ENCODE assay signal across 7 cellular contexts in the genomic region with DNA sequence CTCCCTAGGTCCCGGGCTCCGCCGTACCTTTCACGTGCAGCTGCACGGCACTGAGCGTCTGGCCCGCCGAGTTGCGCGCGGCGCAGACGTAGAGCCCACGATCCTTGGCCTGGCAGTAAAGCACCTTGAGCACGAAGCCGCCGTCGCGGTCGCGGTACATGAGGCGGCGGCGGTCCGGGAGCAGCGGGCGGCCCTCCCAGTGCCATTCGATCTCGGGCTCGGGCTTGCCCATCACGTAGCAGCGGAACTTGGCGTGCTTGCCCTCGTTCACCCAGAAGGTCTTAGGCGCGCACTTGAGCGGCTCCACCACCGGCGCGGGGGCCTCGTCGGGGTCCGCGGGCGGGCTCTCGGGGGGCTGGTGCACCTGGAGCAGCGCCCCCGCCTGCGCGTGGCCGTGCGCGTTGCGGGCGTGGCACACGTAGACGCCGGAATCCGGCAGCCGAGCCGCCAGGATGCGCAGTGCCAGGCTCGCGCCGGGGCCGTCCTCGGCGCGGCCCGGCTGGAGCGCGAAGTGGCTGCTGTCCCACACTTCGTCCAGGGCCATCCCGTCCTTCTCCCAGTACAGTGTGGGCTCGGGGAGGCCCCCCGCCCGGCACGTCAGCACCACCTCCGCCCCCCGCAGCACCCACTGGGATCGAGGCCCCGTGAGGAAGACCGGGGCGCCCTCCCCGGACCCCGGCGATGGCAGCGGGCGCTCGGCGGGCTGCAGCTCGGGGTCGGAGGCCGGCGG. TPM values are rescaled to one million over a fixed set of nuclear protein-coding genes. Genes with fewer than 3 reads are reported as not detected.
DNase-seq lines count a peak whose midpoint lies in the region; ATAC-seq, FAIRE-seq and TF ChIP-seq lines count a peak whose summit lies in the region.

No MANE protein-coding gene starts in this region.

- FAIRE-seq in H54 (lab: Jason Lieb, UNC): no peak

- CTCF ChIA-PET in RWPE1 (lab: Yijun Ruan, JAX): interaction anchor here (0.6 to 4.0 kb wide), 3 partner anchors 10 to 167 kb away, joined by 3 to 21 read pairs (median 3); no protein-coding TSS in a partner anchor

- no peaks in the 10 kb centered on the region for H3K36me3 Mint-ChIP-seq in naive thymus-derived CD8-positive, alpha-beta T cell

- POLR2A ChIA-PET in RWPE1 (lab: Yijun Ruan, JAX; ENCODE audit: low non-redundant PET): interaction anchor here (1.1 to 1.5 kb wide), 2 partner anchors 26 to 27 kb away, joined by 3 read pairs; a partner anchor contains a TSS
- POLR2A ChIA-PET in naive thymus-derived CD8-positive, alpha-beta T cell (lab: Charles Lee): interaction anchor here (0.5 to 0.6 kb wide), 2 partner anchors 30 to 52 kb away, joined by 3 read pairs; no protein-coding TSS in a partner anchor

- DNase-seq in H54 (ENCODE audit: insufficient read length, low spot score) (no peak), RWPE1 (ENCODE audit: low spot score) (peak; percentile 46), NCI-H1436 (lab: John Stamatoyannopoulos, UW) (no peak), SIG-M5 treated with dmso at 0.1 percent for 504 hours (lab: John Stamatoyannopoulos, UW; ENCODE audit: unreplicated experiment) (no peak), NCI-H446 treated with DMSO at 0.1 percent for 48 hours (lab: John Stamatoyannopoulos, UW) (no peak)
- peak in 1 of 10 donors; percentile 14 for DNase-seq in naive thymus-derived CD8-positive, alpha-beta T cell

- H3K27ac ChIP-seq in RWPE1: peak overlapping the region; percentile 77

- peak; percentile 78 for TF ChIP-seq POLR2A in H54 (IDR thresholded peaks at IDR 0.05; ENCODE audit: low read depth, low read length)

- H3K27me3 Mint-ChIP-seq in naive thymus-derived CD8-positive, alpha-beta T cell: peaks cover 16 to 56% (median 32%) of the 10 kb centered on the region in 5 donors

- peak; percentile 45 for ATAC-seq in esophagus mucosa
- peak; percentile 50 to 66 for ATAC-seq in naive thymus-derived CD8-positive, alpha-beta T cell

- H3K27ac Mint-ChIP-seq in naive thymus-derived CD8-positive, alpha-beta T cell: no peak overlapping the region

- TF ChIP-seq CTCF in RWPE1 (conservative IDR thresholded peaks at IDR 0.05; ENCODE audit: low read depth): no peak

- peak overlapping the region in 8 of 10 donors; percentile 23 to 67 (median 52) for H3K4me3 Mint-ChIP-seq in naive thymus-derived CD8-positive, alpha-beta T cell

- H3K9me3 Mint-ChIP-seq in naive thymus-derived CD8-positive, alpha-beta T cell: no peaks in the 10 kb centered on the region

- H3K4me1 Mint-ChIP-seq in naive thymus-derived CD8-positive, alpha-beta T cell: peaks cover 0 to 3% (median under 1%) of the 10 kb centered on the region in 4 donors

RNA-seq across cellular contexts. Expression of a gene that starts 1.0 kb away (rescaled TPM):
- total RNA-seq in esophagus mucosa: 13.0 TPM
- total RNA-seq in naive thymus-derived CD8-positive, alpha-beta T cell: 1 to 10 TPM in 1 of 2 experiments, under 1 TPM in 1; 0.96 to 1.1 TPM
- polyA plus RNA-seq in naive thymus-derived CD8-positive, alpha-beta T cell: not detected

RNA-seq across cellular contexts. Expression of a gene that starts 1.8 kb away (rescaled TPM):
- total RNA-seq in esophagus mucosa: 0.28 TPM
- not detected for total RNA-seq in naive thymus-derived CD8-positive, alpha-beta T cell
- polyA plus RNA-seq in naive thymus-derived CD8-positive, alpha-beta T cell: not detected

RNA-seq across cellular contexts. Expression of a gene that starts 26.5 kb away (rescaled TPM):
- 1.2 TPM for total RNA-seq in esophagus mucosa
- under 1 TPM; 0.36 to 0.49 TPM for total RNA-seq in naive thymus-derived CD8-positive, alpha-beta T cell
- under 1 TPM in 1 of 3 donors, not detected in 2; 0.21 TPM for polyA plus RNA-seq in naive thymus-derived CD8-positive, alpha-beta T cell

RNA-seq across cellular contexts. Expression of a gene that starts 26.8 kb away (rescaled TPM):
- 27.1 TPM for total RNA-seq in esophagus mucosa
- 1 to 10 TPM; 3.7 to 3.8 TPM for total RNA-seq in naive thymus-derived CD8-positive, alpha-beta T cell
- polyA plus RNA-seq in naive thymus-derived CD8-positive, alpha-beta T cell: 1 to 10 TPM; 3.8 to 4.2 (median 4.2) TPM

RNA-seq across cellular contexts. Expression of a gene that starts 27.3 kb away (rescaled TPM):
- total RNA-seq in esophagus mucosa: 17.3 TPM
- total RNA-seq in naive thymus-derived CD8-positive, alpha-beta T cell: 10 to 100 TPM; 42.7 to 50.2 TPM
- 1 to 10 TPM; 5.4 to 9.3 (median 6.6) TPM for polyA plus RNA-seq in naive thymus-derived CD8-positive, alpha-beta T cell
